ENCODE assay signal across 21 cellular contexts in genomic region chr20:4053516-4053919, GRCh38. TPM values are rescaled to one million over a fixed set of nuclear protein-coding genes. Genes with fewer than 3 reads are reported as not detected.
DNase-seq lines count a peak whose midpoint lies in the region; ATAC-seq and TF ChIP-seq lines count a peak whose summit lies in the region.
"Had no signal": no experiment of that assay in that cellular context is flagged by ENCODE, and none has a peak within 500 bp of the region (broad histone marks: within the 10 kb centered on the region; RNA-seq: fewer than 3 reads in every experiment).

No MANE protein-coding gene starts in this region.

- TF ChIP-seq CTCF in RWPE1 (conservative IDR thresholded peaks at IDR 0.05; ENCODE audit: low read depth) (no peak), fibroblast of mammary gland (conservative IDR thresholded peaks at IDR 0.05; ENCODE audit: control insufficient read depth, insufficient read depth, low read depth, low read length) (no peak)

- H3K4me1 ChIP-seq in naive thymus-derived CD4-positive, alpha-beta T cell (ENCODE audit: control insufficient read depth in 2 of 2, insufficient read depth in 2 of 2, low read length in 2 of 2) = no peaks in the 10 kb centered on the region
- H3K4me1 ChIP-seq: tibial nerve had no signal

- peaks cover 0 to 3% (median 0%) of the 10 kb centered on the region in 5 donors for H3K36me3 Mint-ChIP-seq in naive thymus-derived CD4-positive, alpha-beta T cell
- H3K36me3 Mint-ChIP-seq in naive thymus-derived CD8-positive, alpha-beta T cell = no peaks in the 10 kb centered on the region
- H3K36me3 Mint-ChIP-seq in activated naive CD4-positive, alpha-beta T cell treated with anti-CD3 and anti-CD28 coated beads, Interleukin-2, amount 50 U/mL, for 72 hours = no peaks in the 10 kb centered on the region
- H3K36me3 Mint-ChIP-seq: CD4-positive, CD25-positive, alpha-beta regulatory T cell had no signal

- H3K9me3 ChIP-seq in naive thymus-derived CD4-positive, alpha-beta T cell (ENCODE audit: control insufficient read depth in 2 of 3, low read length in 3 of 3) = no peaks in the 10 kb centered on the region
- H3K9me3 ChIP-seq: esophagus muscularis mucosa, heart right ventricle, tibial nerve had no signal

- H3K4me1 Mint-ChIP-seq in naive thymus-derived CD4-positive, alpha-beta T cell = peaks cover 0 to 8% (median 0%) of the 10 kb centered on the region in 7 donors
- H3K4me1 Mint-ChIP-seq in naive thymus-derived CD8-positive, alpha-beta T cell = peaks cover 0 to 2% (median 0%) of the 10 kb centered on the region in 4 donors
- H3K4me1 Mint-ChIP-seq: CD4-positive, CD25-positive, alpha-beta regulatory T cell; neural crest cell had no signal

- H3K27me3 Mint-ChIP-seq in naive thymus-derived CD4-positive, alpha-beta T cell = peaks cover 0 to 7% (median 0%) of the 10 kb centered on the region in 5 donors
- peaks cover 0 to 8% (median 2%) of the 10 kb centered on the region in 5 donors for H3K27me3 Mint-ChIP-seq in naive thymus-derived CD8-positive, alpha-beta T cell
- H3K27me3 Mint-ChIP-seq: CD4-positive, CD25-positive, alpha-beta regulatory T cell had no signal

- no peaks in the 10 kb centered on the region for H3K27me3 ChIP-seq in naive thymus-derived CD4-positive, alpha-beta T cell (ENCODE audit: control insufficient read depth in 2 of 2, insufficient read depth in 2 of 2, low read length in 2 of 2)
- H3K27me3 ChIP-seq: esophagus muscularis mucosa, heart right ventricle, tibial nerve had no signal

- H3K9me3 Mint-ChIP-seq in naive thymus-derived CD4-positive, alpha-beta T cell = peaks cover 0 to 5% (median 0%) of the 10 kb centered on the region in 11 donors
- H3K9me3 Mint-ChIP-seq in naive thymus-derived CD8-positive, alpha-beta T cell = no peaks in the 10 kb centered on the region
- H3K9me3 Mint-ChIP-seq in activated naive CD4-positive, alpha-beta T cell treated with anti-CD3 and anti-CD28 coated beads, Interleukin-2, amount 50 U/mL, for 72 hours = no peaks in the 10 kb centered on the region
- H3K9me3 Mint-ChIP-seq: activated naive CD4-positive, alpha-beta T cell treated with anti-CD3 and anti-CD28 coated beads for 36 hours; H9 had no signal

- H3K27ac ChIP-seq in RWPE1 = peak overlapping the region; percentile 53
- no peak overlapping the region for H3K27ac ChIP-seq in naive thymus-derived CD4-positive, alpha-beta T cell (ENCODE audit: low read depth, low read length)
- H3K27ac ChIP-seq: esophagus muscularis mucosa, tibial nerve had no signal

- no peak overlapping the region for H3K4me3 ChIP-seq in fibroblast of mammary gland (ENCODE audit: control insufficient read depth, low read depth, low read length)
- H3K4me3 ChIP-seq in naive thymus-derived CD4-positive, alpha-beta T cell (ENCODE audit: low read length) = no peak overlapping the region
- H3K4me3 ChIP-seq: esophagus muscularis mucosa, heart right ventricle, tibial nerve had no signal

- CTCF ChIA-PET in RWPE1 (lab: Yijun Ruan, JAX) = interaction anchor here (0.5 to 1.1 kb wide), 2 partner anchors 31 to 641 kb away, joined by 4 to 5 read pairs; no protein-coding TSS in a partner anchor
- CTCF ChIA-PET in naive thymus-derived CD4-positive, alpha-beta T cell (lab: Charles Lee) = interaction anchor here (0.6 kb wide), 1 partner anchor 16 kb away, joined by 3 read pairs; no protein-coding TSS in a partner anchor

- no peak overlapping the region for H3K4me3 Mint-ChIP-seq in naive thymus-derived CD4-positive, alpha-beta T cell
- H3K4me3 Mint-ChIP-seq in naive thymus-derived CD8-positive, alpha-beta T cell = no peak overlapping the region
- H3K4me3 Mint-ChIP-seq: activated naive CD4-positive, alpha-beta T cell treated with anti-CD3 and anti-CD28 coated beads for 36 hours; CD4-positive, CD25-positive, alpha-beta regulatory T cell; H9; neural crest cell; stimulated activated naive B cell treated with anti-CD40 and anti-IgM and Interleukin-4, amounts not matched to agents 10 μg/mL and 1 μg/mL and 100 μg/mL, for 72 hours had no signal

- intact Hi-C loops in naive thymus-derived CD4-positive, alpha-beta T cell (cut with micrococcal nuclease) = no loop called here

- peak; percentile 74 for DNase-seq in A172 (ENCODE audit: low spot score)
- DNase-seq in HT1080 (ENCODE audit: low read depth) = peak; percentile 86
- peak; percentile 61 for DNase-seq in RWPE1 (ENCODE audit: low spot score)
- DNase-seq in fibroblast of mammary gland (ENCODE audit: low read depth) = peak; percentile 80
- no peak for DNase-seq in naive thymus-derived CD4-positive, alpha-beta T cell
- DNase-seq in stimulated activated CD4-positive, alpha-beta T cell treated with anti-CD3 and anti-CD28 coated beads, Interleukin-2, amount 100 ng/mL, for 48 hours = no peak
- no peak for DNase-seq in naive thymus-derived CD8-positive, alpha-beta T cell
- no peak for DNase-seq in activated naive CD4-positive, alpha-beta T cell treated with anti-CD3 and anti-CD28 coated beads, Interleukin-2, amount 50 U/mL, for 72 hours (ENCODE audit: low spot score in 2 of 2)
- DNase-seq: activated CD4-positive, alpha-beta T cell treated with anti-CD3 and anti-CD28 coated beads for 48 hours; activated naive CD4-positive, alpha-beta T cell treated with anti-CD3 and anti-CD28 coated beads for 36 hours; CD4-positive, CD25-positive, alpha-beta regulatory T cell; dermis blood vessel endothelial cell; H9; heart right ventricle; mesendoderm; NCI-H187; NCI-H510A; stimulated activated naive B cell treated with anti-CD40 and anti-IgM and Interleukin-4, amounts not matched to agents 10 μg/mL and 1 μg/mL and 100 μg/mL, for 72 hours had no signal

- ATAC-seq in naive thymus-derived CD4-positive, alpha-beta T cell = no peak
- no peak for ATAC-seq in naive thymus-derived CD8-positive, alpha-beta T cell
- no peak for ATAC-seq in activated naive CD4-positive, alpha-beta T cell treated with anti-CD3 and anti-CD28 coated beads, Interleukin-2, amount 50 U/mL, for 72 hours
- ATAC-seq: heart right ventricle; stimulated activated naive B cell treated with anti-CD40 and anti-IgM and Interleukin-4, amounts not matched to agents 10 μg/mL and 1 μg/mL and 100 μg/mL, for 72 hours had no signal

- no peak overlapping the region for H3K27ac Mint-ChIP-seq in naive thymus-derived CD4-positive, alpha-beta T cell
- no peak overlapping the region for H3K27ac Mint-ChIP-seq in naive thymus-derived CD8-positive, alpha-beta T cell
- no peak overlapping the region for H3K27ac Mint-ChIP-seq in activated naive CD4-positive, alpha-beta T cell treated with anti-CD3 and anti-CD28 coated beads, Interleukin-2, amount 50 U/mL, for 72 hours
- H3K27ac Mint-ChIP-seq: activated naive CD4-positive, alpha-beta T cell treated with anti-CD3 and anti-CD28 coated beads for 36 hours; CD4-positive, CD25-positive, alpha-beta regulatory T cell; H9; stimulated activated naive B cell treated with anti-CD40 and anti-IgM and Interleukin-4, amounts not matched to agents 10 μg/mL and 1 μg/mL and 100 μg/mL, for 72 hours had no signal

- POLR2A ChIA-PET in RWPE1 (lab: Yijun Ruan, JAX; ENCODE audit: low non-redundant PET) = no interaction called here
- POLR2A ChIA-PET in naive thymus-derived CD4-positive, alpha-beta T cell (lab: Charles Lee) = no interaction called here
- POLR2A ChIA-PET in naive thymus-derived CD8-positive, alpha-beta T cell (lab: Charles Lee) = no interaction called here

- no peaks in the 10 kb centered on the region for H3K36me3 ChIP-seq in naive thymus-derived CD4-positive, alpha-beta T cell (ENCODE audit: control insufficient read depth in 2 of 3, insufficient read depth in 3 of 3, low read length in 3 of 3)
- H3K36me3 ChIP-seq: esophagus muscularis mucosa, heart right ventricle, tibial nerve had no signal

RNA-seq across cellular contexts. Expression of gene RNF24, which starts 38.2 kb away (rescaled TPM):
- 6.7 and 7.2 TPM in 2 replicates for total RNA-seq in A172 (2014; rRNA removed; shearing (Covaris generic))
- total RNA-seq in HT1080 (2014; rRNA removed; shearing (Covaris generic)) = 17.8 and 22.0 TPM in 2 replicates
- 32.8 and 41.9 TPM in 2 replicates for polyA plus RNA-seq in HT1080 (2015; cell fraction: cytosol; rRNA removed)
- polyA plus RNA-seq in HT1080 (2015; cell fraction: nucleus; rRNA removed) = 37.0 and 38.2 TPM in 2 replicates
- 10 to 100 TPM in 4 of 5 experiments, 1 to 10 TPM in 1; 6.8 to 22.5 (median 19.4) TPM for total RNA-seq in naive thymus-derived CD4-positive, alpha-beta T cell
- polyA plus RNA-seq in naive thymus-derived CD4-positive, alpha-beta T cell = 10 to 100 TPM in 1 of 2 donors, 1 to 10 TPM in 1; 9.1 to 12.2 TPM
- total RNA-seq in naive thymus-derived CD8-positive, alpha-beta T cell = 10 to 100 TPM; 18.0 to 19.9 TPM
- 10 to 100 TPM in 2 of 3 donors, 1 to 10 TPM in 1; 6.4 to 13.3 (median 10.1) TPM for polyA plus RNA-seq in naive thymus-derived CD8-positive, alpha-beta T cell
- 10 to 100 TPM in 1 of 2 donors, 1 to 10 TPM in 1; 6.1 to 21.6 TPM for total RNA-seq in activated naive CD4-positive, alpha-beta T cell treated with anti-CD3 and anti-CD28 coated beads, Interleukin-2, amount 50 U/mL, for 72 hours

Comparison
In these comparisons a context has a peak if more than half of its experiments do, and no peak if none do; other contexts are left out.
1. DNase-seq: peak in A172 (single experiment), HT1080 (single experiment), RWPE1 (single experiment) and fibroblast of mammary gland (single experiment); none in naive thymus-derived CD4-positive, alpha-beta T cell (0 of 9), stimulated activated CD4-positive, alpha-beta T cell treated with anti-CD3 and anti-CD28 coated beads, Interleukin-2, amount 100 ng/mL, for 48 hours (0 of 2), naive thymus-derived CD8-positive, alpha-beta T cell (0 of 10) and activated naive CD4-positive, alpha-beta T cell treated with anti-CD3 and anti-CD28 coated beads, Interleukin-2, amount 50 U/mL, for 72 hours (0 of 2).